31 cellular contexts compared by ENCODE assay signal in the genomic region with DNA sequence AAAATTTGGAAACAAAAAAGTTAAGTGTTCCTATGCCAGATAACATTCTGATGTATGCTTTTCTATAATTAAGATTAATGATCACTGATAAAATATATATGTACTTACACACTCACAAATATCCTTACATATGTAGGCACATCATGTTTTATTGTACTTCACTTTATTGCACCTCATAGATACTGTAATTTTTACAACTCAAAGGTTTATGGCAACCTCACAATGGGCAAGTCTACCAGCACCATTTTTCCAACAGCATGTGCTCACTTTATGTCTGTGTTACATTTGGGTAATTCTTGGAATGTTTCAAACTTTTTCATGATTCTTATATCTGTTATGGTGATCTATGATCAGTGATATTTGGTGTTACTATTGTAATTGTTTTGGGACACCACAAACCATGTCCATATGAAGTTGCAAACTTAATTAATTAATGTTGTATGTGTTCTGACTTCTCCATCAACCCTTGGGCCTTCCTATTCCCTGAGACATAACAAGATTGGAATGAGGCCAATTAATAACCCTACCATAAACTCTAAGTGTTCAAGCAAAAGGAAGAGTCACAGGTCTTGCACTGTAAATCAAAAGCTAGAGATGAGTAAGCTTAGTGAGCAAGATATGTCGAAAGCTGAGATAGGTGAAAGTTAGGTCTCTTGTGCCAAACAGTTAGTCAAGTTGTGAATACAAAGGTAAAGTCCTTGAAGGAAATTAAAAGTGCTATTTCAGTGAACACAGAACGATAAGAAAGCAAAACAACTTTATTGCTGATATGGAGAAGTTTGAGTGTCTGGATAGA. TPM values are rescaled to one million over a fixed set of nuclear protein-coding genes. Genes with fewer than 3 reads are reported as not detected.
DNase-seq lines count a peak whose midpoint lies in the region; ATAC-seq, FAIRE-seq and TF ChIP-seq lines count a peak whose summit lies in the region.
"Had no signal": no experiment of that assay in that cellular context is flagged by ENCODE, and none has a peak within 500 bp of the region (broad histone marks: within the 10 kb centered on the region; RNA-seq: fewer than 3 reads in every experiment).

No MANE protein-coding gene starts in this region.

- FAIRE-seq in colon (lab: Jason Lieb, UNC) = peak; percentile 74
- FAIRE-seq: GM12878 had no signal

- peak; percentile 95 to 98 for ATAC-seq in activated T-cell treated with anti-CD3 and anti-CD28 coated beads, Interleukin-2, amount 50 U/mL, for 72 hours (replicated peaks in 1 of 2)
- ATAC-seq in GM18870 (IDR thresholded peaks at IDR 0.05; ENCODE audit: unreplicated experiment) (no peak), GM18907 (IDR thresholded peaks at IDR 0.05; ENCODE audit: unreplicated experiment) (no peak)
- ATAC-seq: CD8-positive, alpha-beta T cell; GM12878; left ventricle myocardium superior; right lobe of liver had no signal

- H3K27me3 Mint-ChIP-seq in activated T-cell treated with anti-CD3 and anti-CD28 coated beads, Interleukin-2, amount 50 U/mL, for 72 hours (ENCODE audit: low read depth) = no peaks in the 10 kb centered on the region
- H3K27me3 Mint-ChIP-seq: activated naive CD4-positive, alpha-beta T cell treated with anti-CD3 and anti-CD28 coated beads, Interleukin-2, amount 50 U/mL, for 24 hours; progenitor cell of endocrine pancreas; type B pancreatic cell had no signal

- peaks cover 3 to 4% of the 10 kb centered on the region in 2 donors for H3K36me3 Mint-ChIP-seq in activated T-cell treated with anti-CD3 and anti-CD28 coated beads, Interleukin-2, amount 50 U/mL, for 72 hours (ENCODE audit: insufficient read depth in 2 of 2)
- H3K36me3 Mint-ChIP-seq: activated naive CD4-positive, alpha-beta T cell treated with anti-CD3 and anti-CD28 coated beads, Interleukin-2, amount 50 U/mL, for 24 hours; CD8-positive, alpha-beta T cell; type B pancreatic cell had no signal

- H3K9me3 Mint-ChIP-seq in activated T-cell treated with anti-CD3 and anti-CD28 coated beads, Interleukin-2, amount 50 U/mL, for 72 hours = peaks cover 4 to 8% of the 10 kb centered on the region in 2 donors
- H3K9me3 Mint-ChIP-seq: CD8-positive, alpha-beta T cell; H9 had no signal

- peak overlapping the region; percentile 43 for H3K27ac Mint-ChIP-seq in activated T-cell treated with anti-CD3 and anti-CD28 coated beads, Interleukin-2, amount 50 U/mL, for 72 hours
- H3K27ac Mint-ChIP-seq: activated naive CD4-positive, alpha-beta T cell treated with anti-CD3 and anti-CD28 coated beads, Interleukin-2, amount 50 U/mL, for 24 hours; activated T-helper 2 cell treated with anti-CD3 and anti-CD28 coated beads, Interferon-gamma antibody, Interleukin-2, Interleukin-4, amounts not matched to agents 10 μg/mL and 5 μg/mL and 100 μg/mL, durations not matched to agents 14 hours and 24 hours and 36 hours; CD8-positive, alpha-beta T cell; H9; progenitor cell of endocrine pancreas; type B pancreatic cell had no signal

- DNase-seq in activated T-cell treated with anti-CD3 and anti-CD28 coated beads, Interleukin-2, amount 50 U/mL, for 72 hours = no peak
- no peak for DNase-seq in activated T-cell treated with anti-CD3 and anti-CD28 coated beads, Interleukin-2, amount 50 U/mL, for 48 hours
- DNase-seq in NCI-H226 = peak; percentile 50
- DNase-seq in renal cortical epithelial cell (ENCODE audit: low read depth) = peak; percentile 59
- DNase-seq in GM10266 (ENCODE audit: extremely low spot score) = no peak
- DNase-seq: activated CD4-positive, alpha-beta T cell treated with anti-CD3 and anti-CD28 coated beads for 4 hours; anterior cingulate cortex; CD8-positive, alpha-beta T cell; colonic mucosa; effector memory CD4-positive, alpha-beta T cell; EL; H9; IMR-90; islet precursor cell; left ventricle myocardium superior; NCI-H1436 treated with DMSO at 0.1 percent for 48 hours; NCI-H345; NCI-H69; right lobe of liver; SIG-M5; stimulated activated CD4-positive, alpha-beta T cell treated with anti-CD3 and anti-CD28 coated beads, Interleukin-12 subunit alpha, Interleukin-12 subunit beta, amount 100 ng/mL, for 4 hours; stimulated activated CD4-positive, alpha-beta T cell treated with anti-CD3 and anti-CD28 coated beads, Interleukin-2, amount 100 ng/mL, for 48 hours; substantia nigra had no signal

- peaks cover 16% of the 10 kb centered on the region for H3K4me1 Mint-ChIP-seq in activated T-cell treated with anti-CD3 and anti-CD28 coated beads, Interleukin-2, amount 50 U/mL, for 72 hours (ENCODE audit: low read depth)
- H3K4me1 Mint-ChIP-seq: H9 had no signal

- TF ChIP-seq CTCF in GM10266 (IDR thresholded peaks at IDR 0.05; ENCODE audit: control insufficient read depth, insufficient read depth, low read depth, missing control alignments) = no peak

- peak overlapping the region; percentile 23 to 80 for H3K4me3 Mint-ChIP-seq in activated T-cell treated with anti-CD3 and anti-CD28 coated beads, Interleukin-2, amount 50 U/mL, for 72 hours
- H3K4me3 Mint-ChIP-seq: activated naive CD4-positive, alpha-beta T cell treated with anti-CD3 and anti-CD28 coated beads, Interleukin-2, amount 50 U/mL, for 24 hours; CD8-positive, alpha-beta T cell; H9; type B pancreatic cell had no signal

RNA-seq across cellular contexts. Expression of a gene that starts 58.0 kb away (rescaled TPM):
- total RNA-seq in activated T-cell treated with anti-CD3 and anti-CD28 coated beads, Interleukin-2, amount 50 U/mL, for 72 hours = 10 to 100 TPM; 19.9 to 32.3 TPM
- 0.87 and 3.5 TPM in 2 replicates for total RNA-seq in renal cortical epithelial cell

Comparison
In these comparisons a context has a peak if more than half of its experiments do, and no peak if none do; other contexts are left out.
1. ATAC-seq: peak in activated T-cell treated with anti-CD3 and anti-CD28 coated beads, Interleukin-2, amount 50 U/mL, for 72 hours (2 of 2); none in GM18870 (single experiment) and GM18907 (single experiment).
2. DNase-seq: peak in NCI-H226 (single experiment) and renal cortical epithelial cell (single experiment); none in activated T-cell treated with anti-CD3 and anti-CD28 coated beads, Interleukin-2, amount 50 U/mL, for 72 hours (0 of 2), activated T-cell treated with anti-CD3 and anti-CD28 coated beads, Interleukin-2, amount 50 U/mL, for 48 hours (0 of 2) and GM10266 (single experiment).